In genomic region chr11:61529537-61530225, GRCh38 we compare ENCODE assay signal across 1 cellular context.
TF ChIP-seq lines count a peak whose summit lies in the region.

No MANE protein-coding gene starts in this region.

TF ChIP-seq in HepG2, 621 proteins besides CTCF, POLR2A, EP300 and RAD21 (continued from another document and continues in another):
- TF ChIP-seq, protein P1, sequence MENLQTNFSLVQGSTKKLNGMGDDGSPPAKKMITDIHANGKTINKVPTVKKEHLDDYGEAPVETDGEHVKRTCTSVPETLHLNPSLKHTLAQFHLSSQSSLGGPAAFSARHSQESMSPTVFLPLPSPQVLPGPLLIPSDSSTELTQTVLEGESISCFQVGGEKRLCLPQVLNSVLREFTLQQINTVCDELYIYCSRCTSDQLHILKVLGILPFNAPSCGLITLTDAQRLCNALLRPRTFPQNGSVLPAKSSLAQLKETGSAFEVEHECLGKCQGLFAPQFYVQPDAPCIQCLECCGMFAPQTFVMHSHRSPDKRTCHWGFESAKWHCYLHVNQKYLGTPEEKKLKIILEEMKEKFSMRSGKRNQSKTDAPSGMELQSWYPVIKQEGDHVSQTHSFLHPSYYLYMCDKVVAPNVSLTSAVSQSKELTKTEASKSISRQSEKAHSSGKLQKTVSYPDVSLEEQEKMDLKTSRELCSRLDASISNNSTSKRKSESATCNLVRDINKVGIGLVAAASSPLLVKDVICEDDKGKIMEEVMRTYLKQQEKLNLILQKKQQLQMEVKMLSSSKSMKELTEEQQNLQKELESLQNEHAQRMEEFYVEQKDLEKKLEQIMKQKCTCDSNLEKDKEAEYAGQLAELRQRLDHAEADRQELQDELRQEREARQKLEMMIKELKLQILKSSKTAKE (CRISPR knock-in tag; IDR thresholded peaks at IDR 0.05; ENCODE audit: borderline replicate concordance), result peak; percentile 63; the same call in 1 of the 2 replicates
- TF ChIP-seq SOX13 (IDR thresholded peaks at IDR 0.05) (no peak), SOX13 (CRISPR knock-in tag; conservative IDR thresholded peaks at IDR 0.05 in 1 of 2, IDR thresholded peaks at IDR 0.05 in 1 of 2) (peak in 1 of 2 experiments; percentile 40; a peak in 2 of 4 replicates), FUBP1 (CRISPR knock-in tag; IDR thresholded peaks at IDR 0.05; ENCODE audit: borderline replicate concordance) (no peak), LBX2 (CRISPR knock-in tag; IDR thresholded peaks at IDR 0.05; ENCODE audit: borderline replicate concordance) (no peak), KMT2B (CRISPR knock-in tag; IDR thresholded peaks at IDR 0.05) (no peak), BORCS8-MEF2B (CRISPR knock-in tag; IDR thresholded peaks at IDR 0.05) (no peak), ZBTB20 (CRISPR knock-in tag; IDR thresholded peaks at IDR 0.05; ENCODE audit: borderline replicate concordance, low read depth) (0 out of 2 replicates have a peak, but pooled peaks have one; percentile 35), CREB3 (CRISPR knock-in tag; IDR thresholded peaks at IDR 0.05) (no peak), ARNT (IDR thresholded peaks at IDR 0.05) (no peak), ZNF446 (CRISPR knock-in tag; IDR thresholded peaks at IDR 0.05) (no peak), ZNF891 (CRISPR knock-in tag; IDR thresholded peaks at IDR 0.05) (no peak), KAT8 (CRISPR knock-in tag; IDR thresholded peaks at IDR 0.05) (no peak), ZNF691 (CRISPR knock-in tag; IDR thresholded peaks at IDR 0.05; ENCODE audit: borderline replicate concordance, low read depth) (no peak), ZFP37 (CRISPR knock-in tag; IDR thresholded peaks at IDR 0.05; ENCODE audit: borderline replicate concordance) (no peak), PBX2 (CRISPR knock-in tag; IDR thresholded peaks at IDR 0.05) (no peak), FOSL1 (CRISPR knock-in tag; IDR thresholded peaks at IDR 0.05; ENCODE audit: borderline replicate concordance) (no peak), GATAD1 (CRISPR knock-in tag; IDR thresholded peaks at IDR 0.05) (no peak), NAIF1 (CRISPR knock-in tag; IDR thresholded peaks at IDR 0.05; ENCODE audit: borderline replicate concordance) (no peak), FOXJ3 (CRISPR knock-in tag; IDR thresholded peaks at IDR 0.05; ENCODE audit: borderline replicate concordance) (no peak), ZNF256 (CRISPR knock-in tag; conservative IDR thresholded peaks at IDR 0.05) (no peak), ZNF234 (CRISPR knock-in tag; conservative IDR thresholded peaks at IDR 0.05) (no peak), ZNF274 (CRISPR knock-in tag; IDR thresholded peaks at IDR 0.05) (no peak), ZNF674 (CRISPR knock-in tag; IDR thresholded peaks at IDR 0.05; ENCODE audit: low read depth) (no peak), POLR2G (IDR thresholded peaks at IDR 0.05; ENCODE audit: low read depth, low read length) (no peak), ZNF580 (CRISPR knock-in tag; IDR thresholded peaks at IDR 0.05; ENCODE audit: borderline replicate concordance, low read depth) (no peak), MNT (IDR thresholded peaks at IDR 0.05) (0 out of 2 replicates have a peak, but pooled peaks have one; percentile 4), THAP11 (CRISPR knock-in tag; IDR thresholded peaks at IDR 0.05) (no peak), ZBTB3 (CRISPR knock-in tag; IDR thresholded peaks at IDR 0.05; ENCODE audit: borderline replicate concordance, low read depth) (no peak), ZNF577 (CRISPR knock-in tag; IDR thresholded peaks at IDR 0.05; ENCODE audit: borderline replicate concordance, low read depth) (no peak), ZNF33B (CRISPR knock-in tag; IDR thresholded peaks at IDR 0.05) (no peak), ZNF138 (CRISPR knock-in tag; IDR thresholded peaks at IDR 0.05; ENCODE audit: low read depth) (no peak), ZNF282 (IDR thresholded peaks at IDR 0.05; ENCODE audit: partially characterized antibody) (no peak), SIN3A (IDR thresholded peaks at IDR 0.05; ENCODE audit: borderline replicate concordance, low read depth, low read length) (no peak), ZFY (CRISPR knock-in tag; IDR thresholded peaks at IDR 0.05) (no peak), TARDBP (CRISPR knock-in tag; IDR thresholded peaks at IDR 0.05) (no peak), TFDP2 (CRISPR knock-in tag; IDR thresholded peaks at IDR 0.05) (peak; percentile 66), EHMT2 (IDR thresholded peaks at IDR 0.05; ENCODE audit: borderline replicate concordance, low read depth, low read length) (no peak), ZBTB38 (CRISPR knock-in tag; IDR thresholded peaks at IDR 0.05) (no peak), HNRNPK (IDR thresholded peaks at IDR 0.05; ENCODE audit: low read depth, low read length, poor library complexity, severe bottlenecking) (no peak), ZBTB49 (CRISPR knock-in tag; IDR thresholded peaks at IDR 0.05; ENCODE audit: borderline replicate concordance) (no peak)
- TF ChIP-seq, protein P2, sequence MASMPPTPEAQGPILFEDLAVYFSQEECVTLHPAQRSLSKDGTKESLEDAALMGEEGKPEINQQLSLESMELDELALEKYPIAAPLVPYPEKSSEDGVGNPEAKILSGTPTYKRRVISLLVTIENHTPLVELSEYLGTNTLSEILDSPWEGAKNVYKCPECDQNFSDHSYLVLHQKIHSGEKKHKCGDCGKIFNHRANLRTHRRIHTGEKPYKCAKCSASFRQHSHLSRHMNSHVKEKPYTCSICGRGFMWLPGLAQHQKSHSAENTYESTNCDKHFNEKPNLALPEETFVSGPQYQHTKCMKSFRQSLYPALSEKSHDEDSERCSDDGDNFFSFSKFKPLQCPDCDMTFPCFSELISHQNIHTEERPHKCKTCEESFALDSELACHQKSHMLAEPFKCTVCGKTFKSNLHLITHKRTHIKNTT (CRISPR knock-in tag; IDR thresholded peaks at IDR 0.05), result no peak
- TF ChIP-seq, protein P3, sequence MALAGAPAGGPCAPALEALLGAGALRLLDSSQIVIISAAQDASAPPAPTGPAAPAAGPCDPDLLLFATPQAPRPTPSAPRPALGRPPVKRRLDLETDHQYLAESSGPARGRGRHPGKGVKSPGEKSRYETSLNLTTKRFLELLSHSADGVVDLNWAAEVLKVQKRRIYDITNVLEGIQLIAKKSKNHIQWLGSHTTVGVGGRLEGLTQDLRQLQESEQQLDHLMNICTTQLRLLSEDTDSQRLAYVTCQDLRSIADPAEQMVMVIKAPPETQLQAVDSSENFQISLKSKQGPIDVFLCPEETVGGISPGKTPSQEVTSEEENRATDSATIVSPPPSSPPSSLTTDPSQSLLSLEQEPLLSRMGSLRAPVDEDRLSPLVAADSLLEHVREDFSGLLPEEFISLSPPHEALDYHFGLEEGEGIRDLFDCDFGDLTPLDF (CRISPR knock-in tag; IDR thresholded peaks at IDR 0.05), result no peak
